Comparison of ENCODE assay signal across 8 cellular contexts in genomic region chr10:119139464-119140067, GRCh38. TPM values are rescaled to one million over a fixed set of nuclear protein-coding genes. Genes with fewer than 3 reads are reported as not detected.
A peak's percentile ranks its signal among the peaks of the same experiment; 100 is the strongest.
DNase-seq lines count a peak whose midpoint lies in the region; ATAC-seq and TF ChIP-seq lines count a peak whose summit lies in the region.

No MANE protein-coding gene starts in this region.

- TF ChIP-seq CTCF in DND-41 (IDR thresholded peaks at IDR 0.05; ENCODE audit: borderline replicate concordance, extremely low read depth, low read length, poor library complexity, severe bottlenecking) (peak; percentile 92), type B pancreatic cell (conservative IDR thresholded peaks at IDR 0.05) (peak; percentile 59)

- no peak overlapping the region for H3K4me2 ChIP-seq in DND-41 (ENCODE audit: insufficient read depth, low read length)

- peak overlapping the region; percentile 48 for H3K27ac Mint-ChIP-seq in type B pancreatic cell

- peaks cover 46% of the 10 kb centered on the region for H3K4me1 ChIP-seq in DND-41 (ENCODE audit: insufficient read depth, low read length)

- ATAC-seq in DND-41 (ENCODE audit: insufficient read depth, low read depth) = peak; percentile 90
- ATAC-seq in GM21737 (IDR thresholded peaks at IDR 0.05; ENCODE audit: unreplicated experiment) = no peak

- no peak overlapping the region for H3K4me3 ChIP-seq in DND-41 (ENCODE audit: low read depth in 1 of 2, low read length in 2 of 2)

- H2AFZ ChIP-seq in DND-41 (ENCODE audit: low read depth, low read length) = no peak overlapping the region

- no peaks in the 10 kb centered on the region for H3K27me3 Mint-ChIP-seq in type B pancreatic cell

- peak; percentile 75 for TF ChIP-seq RAD21 in Ishikawa (IDR thresholded peaks at IDR 0.05; ENCODE audit: low read depth)

- H3K79me2 ChIP-seq in DND-41 (ENCODE audit: insufficient read depth, low read length) = peaks cover 17% of the 10 kb centered on the region

- H3K36me3 Mint-ChIP-seq in type B pancreatic cell = peaks cover 14% of the 10 kb centered on the region

- peak overlapping the region; percentile 46 for H3K9ac ChIP-seq in DND-41 (ENCODE audit: low read depth, low read length)

- DNase-seq in DND-41 (peak; percentile 90), dermis microvascular lymphatic vessel endothelial cell (ENCODE audit: low read depth in 2 of 2) (peak; percentile 11 to 48), myocyte (ENCODE audit: low read depth) (peak; percentile 20), type B pancreatic cell (ENCODE audit: extremely low spot score, unreplicated experiment) (no peak), NCI-H1092 treated with DMSO at 0.1 percent for 48 hours (lab: John Stamatoyannopoulos, UW) (no peak)
- DNase-seq in activated CD4-positive, CD25-positive, alpha-beta regulatory T cell treated with anti-CD3 and anti-CD28 coated beads, Interleukin-2, amount 50 U/mL, for 72 hours = peak; percentile 44

- TF ChIP-seq EP300 in Ishikawa (IDR thresholded peaks at IDR 0.05; ENCODE audit: borderline replicate concordance) = no peak

- H3K36me3 ChIP-seq in DND-41 (ENCODE audit: insufficient read depth, low read length) = peaks cover 64% of the 10 kb centered on the region

- H3K9me3 Mint-ChIP-seq in type B pancreatic cell = no peaks in the 10 kb centered on the region

- H3K4me1 Mint-ChIP-seq in type B pancreatic cell (ENCODE audit: unreplicated experiment) = no peaks in the 10 kb centered on the region

- no peaks in the 10 kb centered on the region for H3K27me3 ChIP-seq in DND-41 (ENCODE audit: insufficient read depth, low read length, poor library complexity)

- H3K4me3 Mint-ChIP-seq in type B pancreatic cell = peak overlapping the region; percentile 2

- H3K9me3 ChIP-seq in DND-41 (ENCODE audit: insufficient read depth, low read length, severe bottlenecking) = no peaks in the 10 kb centered on the region

- H3K27ac ChIP-seq in DND-41 (ENCODE audit: low read length) = peak overlapping the region; percentile 94

- no peaks in the 10 kb centered on the region for H4K20me1 ChIP-seq in DND-41 (ENCODE audit: insufficient read depth, low read length)

TF ChIP-seq in Ishikawa, 13 proteins besides CTCF, POLR2A, EP300 and RAD21:
- no peak for TF ChIP-seq REST (IDR thresholded peaks at IDR 0.05; ENCODE audit: low read depth)
- TF ChIP-seq EGR1 (IDR thresholded peaks at IDR 0.05) = no peak
- no peak for TF ChIP-seq USF1 (IDR thresholded peaks at IDR 0.05)
- no peak for TF ChIP-seq NFIC (IDR thresholded peaks at IDR 0.05)
- TF ChIP-seq TCF12 (IDR thresholded peaks at IDR 0.05; ENCODE audit: low read depth) = no peak
- no peak for TF ChIP-seq FOXM1 (IDR thresholded peaks at IDR 0.05; ENCODE audit: borderline replicate concordance, low read depth)
- TF ChIP-seq CEBPB (IDR thresholded peaks at IDR 0.05) = no peak

RNA-seq across cellular contexts. Expression of gene SFXN4, which starts 25.9 kb away (rescaled TPM):
- total RNA-seq in dermis microvascular lymphatic vessel endothelial cell (9.4 and 11.8 TPM in 2 replicates), myocyte (18.2 and 33.2 TPM in 2 replicates), type B pancreatic cell (ENCODE audit: low replicate concordance) (26.8 and 40.8 TPM in 2 replicates)
- polyA plus RNA-seq in myocyte (2012) = 13.7 TPM

RNA-seq across cellular contexts. Expression of gene DENND10, which starts 35.7 kb away (rescaled TPM):
- total RNA-seq in dermis microvascular lymphatic vessel endothelial cell (49.6 and 70.7 TPM in 2 replicates), myocyte (48.8 and 57.9 TPM in 2 replicates), type B pancreatic cell (ENCODE audit: low replicate concordance) (39.4 and 42.7 TPM in 2 replicates)
- 40.3 TPM for polyA plus RNA-seq in myocyte (2012)

RNA-seq across cellular contexts. Expression of gene PRDX3, which starts 39.0 kb away (rescaled TPM):
- total RNA-seq in dermis microvascular lymphatic vessel endothelial cell = 160 and 235 TPM in 2 replicates
- total RNA-seq in myocyte = 204 and 246 TPM in 2 replicates
- 121 TPM for polyA plus RNA-seq in myocyte (2012)
- total RNA-seq in type B pancreatic cell (ENCODE audit: low replicate concordance) = 95.0 and 126 TPM in 2 replicates

RNA-seq across cellular contexts. Expression of gene EIF3A, which starts 58.9 kb away (rescaled TPM):
- total RNA-seq in dermis microvascular lymphatic vessel endothelial cell = 69.6 and 95.7 TPM in 2 replicates
- 147 and 169 TPM in 2 replicates for total RNA-seq in myocyte
- 76.5 TPM for polyA plus RNA-seq in myocyte (2012)
- total RNA-seq in type B pancreatic cell (ENCODE audit: low replicate concordance) = 132 and 141 TPM in 2 replicates

Comparison
In these comparisons a context has a peak if more than half of its experiments do, and no peak if none do; other contexts are left out.
1. DNase-seq: peak in DND-41 (single experiment), activated CD4-positive, CD25-positive, alpha-beta regulatory T cell treated with anti-CD3 and anti-CD28 coated beads, Interleukin-2, amount 50 U/mL, for 72 hours (single experiment), dermis microvascular lymphatic vessel endothelial cell (2 of 2) and myocyte (single experiment); none in type B pancreatic cell (single experiment) and NCI-H1092 treated with DMSO at 0.1 percent for 48 hours (single experiment).